ENCODE assay signal across 23 cellular contexts in genomic region chr2:138452324-138452723, GRCh38.
"Had no signal": no experiment of that assay in that cellular context is flagged by ENCODE, and none has a peak within 500 bp of the region (broad histone marks: within the 10 kb centered on the region; RNA-seq: fewer than 3 reads in every experiment).

No MANE protein-coding gene starts in this region.

- DNase-seq: colonic mucosa; cortex of kidney; effector CD8-positive, alpha-beta T cell; effector memory CD8-positive, alpha-beta T cell; endodermal cell; esophagus squamous epithelium; foreskin fibroblast; foreskin melanocyte; gastrocnemius medialis; glutamatergic neuron; head of caudate nucleus; heart right ventricle; hippocampal formation; left cardiac atrium; left lung; left ventricle myocardium superior; lower lobe of right lung; mesenchymal stem cell; midbrain; naive B cell had no signal

- H3K4me3 ChIP-seq: colonic mucosa, esophagus squamous epithelium, gastrocnemius medialis, heart right ventricle, left lung, lower lobe of right lung had no signal

- H3K4me1 ChIP-seq: colonic mucosa, esophagus squamous epithelium, gastrocnemius medialis, left lung, lower lobe of right lung had no signal

- FAIRE-seq: endometrium had no signal

- H3K27me3 ChIP-seq: colonic mucosa, esophagus squamous epithelium, gastrocnemius medialis, heart right ventricle, left lung had no signal

- ATAC-seq: effector memory CD8-positive, alpha-beta T cell; esophagus mucosa; heart right ventricle; left cardiac atrium; left lung; left ventricle myocardium superior; lower lobe of right lung had no signal

- H3K36me3 ChIP-seq: colonic mucosa, esophagus squamous epithelium, gastrocnemius medialis, heart right ventricle, left lung, lower lobe of right lung had no signal

- H3K9me3 ChIP-seq: colonic mucosa, esophagus squamous epithelium, gastrocnemius medialis, left lung, lower lobe of right lung had no signal

- H3K27ac ChIP-seq: colonic mucosa, epithelial cell of prostate, esophagus squamous epithelium, gastrocnemius medialis, heart right ventricle, left lung, lower lobe of right lung had no signal
